Comparison of ENCODE assay signal across 27 cellular contexts in the genomic region with DNA sequence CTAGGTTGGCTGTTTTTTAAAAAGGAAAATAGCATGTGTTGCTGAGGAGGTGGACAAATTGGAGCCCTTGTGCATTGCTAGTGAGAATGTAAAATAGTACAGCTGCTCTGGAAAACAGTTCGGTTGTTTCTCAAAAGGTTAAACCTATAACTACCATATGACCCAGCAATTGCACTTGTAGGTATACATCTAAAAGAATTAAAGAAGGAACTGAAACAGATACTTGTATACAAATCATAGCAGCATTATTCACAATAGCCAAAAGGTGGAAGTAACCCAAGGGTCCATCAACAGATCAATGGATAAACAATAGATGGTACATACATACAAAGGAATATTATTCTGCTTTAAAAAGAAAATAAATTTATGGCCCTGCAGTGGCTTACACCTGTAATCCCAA.
"Had no signal": no experiment of that assay in that cellular context is flagged by ENCODE, and none has a peak within 500 bp of the region (broad histone marks: within the 10 kb centered on the region; RNA-seq: fewer than 3 reads in every experiment).

No MANE protein-coding gene starts in this region.

- H3K4me3 Mint-ChIP-seq: naive thymus-derived CD8-positive, alpha-beta T cell; nephron; neural crest cell; stimulated activated naive CD8-positive, alpha-beta T cell treated with anti-CD3 and anti-CD28 coated beads, Interleukin-15, Interleukin-2, amounts not matched to agents 100 ng/mL and 50 ng/mL, for 24 hours had no signal

- FAIRE-seq: keratinocyte, pancreas, urothelium cell line had no signal

- H3K9me3 Mint-ChIP-seq: naive thymus-derived CD8-positive, alpha-beta T cell; nephron; neural crest cell; stimulated activated naive CD8-positive, alpha-beta T cell treated with anti-CD3 and anti-CD28 coated beads, Interleukin-15, Interleukin-2, amounts not matched to agents 100 ng/mL and 50 ng/mL, for 24 hours had no signal

- H3K27me3 Mint-ChIP-seq: naive thymus-derived CD8-positive, alpha-beta T cell; stimulated activated naive CD8-positive, alpha-beta T cell treated with anti-CD3 and anti-CD28 coated beads, Interleukin-15, Interleukin-2, amounts not matched to agents 100 ng/mL and 50 ng/mL, for 24 hours had no signal

- ATAC-seq: left colon; left lung; lower lobe of right lung; naive thymus-derived CD8-positive, alpha-beta T cell; pancreas; right cardiac atrium; sciatic nerve; upper lobe of right lung had no signal

- H3K4me1 Mint-ChIP-seq: nephron had no signal

- H3K27ac Mint-ChIP-seq: naive thymus-derived CD8-positive, alpha-beta T cell; nephron; stimulated activated naive CD8-positive, alpha-beta T cell treated with anti-CD3 and anti-CD28 coated beads, Interleukin-15, Interleukin-2, amounts not matched to agents 100 ng/mL and 50 ng/mL, for 24 hours had no signal

- DNase-seq: hippocampal formation; kidney glomerular epithelial cell; left colon; left lung; lower lobe of right lung; mammary epithelial cell; mesenchymal stem cell; naive thymus-derived CD8-positive, alpha-beta T cell; nucleus accumbens; pancreas; posterior cingulate gyrus; retina; right cardiac atrium; stimulated activated CD4-positive, alpha-beta T cell treated with anti-CD3 and anti-CD28 coated beads, Interleukin-12 subunit alpha, Interleukin-12 subunit beta, amount 100 ng/mL, for 4 hours; stimulated activated CD4-positive, alpha-beta T cell treated with anti-CD3 and anti-CD28 coated beads, Interleukin-15, amount 100 ng/mL, for 24 hours; stimulated activated CD4-positive, alpha-beta T cell treated with anti-CD3 and anti-CD28 coated beads, Interleukin-2, amount 100 ng/mL, for 24 hours; stimulated activated CD4-positive, alpha-beta T cell treated with anti-CD3 and anti-CD28 coated beads, Interleukin-4, amount 100 ng/mL, for 1 hour; stimulated activated naive CD4-positive, alpha-beta T cell; tibial artery; trophoblast cell; upper lobe of right lung had no signal
